Comparison of ENCODE assay signal across 2 cellular contexts in the genomic region with DNA sequence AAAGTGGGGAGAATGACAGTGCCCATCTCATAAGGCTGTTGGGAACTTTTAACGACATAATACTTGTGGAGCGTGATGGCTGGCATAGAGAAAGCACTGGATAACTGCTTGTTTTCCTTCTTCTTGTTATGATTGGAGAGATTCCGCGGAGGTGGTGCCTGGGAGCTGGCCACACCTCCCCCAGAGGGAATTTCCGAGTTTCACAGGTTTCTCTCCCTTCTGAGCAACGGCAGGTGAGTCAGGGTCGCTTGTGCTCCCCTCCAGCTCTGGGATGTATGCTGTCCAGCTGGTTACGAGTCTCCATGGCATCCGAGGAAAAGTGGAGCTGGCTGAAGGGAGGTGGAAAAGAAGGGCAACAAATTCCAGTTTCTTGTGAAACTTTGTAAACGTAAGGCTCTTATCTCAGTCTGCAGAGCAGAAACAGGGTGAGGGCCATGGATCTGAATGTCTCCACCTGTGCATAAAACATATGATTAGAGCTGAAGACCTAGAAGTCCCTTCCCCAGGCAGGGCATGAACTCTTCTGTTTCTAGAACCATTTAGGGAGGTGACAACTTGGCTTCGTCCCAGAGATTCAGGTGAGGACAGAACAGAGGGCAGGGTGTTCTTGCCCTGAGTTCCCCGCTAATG.
A peak's percentile ranks its signal among the peaks of the same experiment; 100 is the strongest.
TF ChIP-seq lines count a peak whose summit lies in the region.

No MANE protein-coding gene starts in this region.

TF ChIP-seq in HCT116, 20 proteins besides CTCF, POLR2A, EP300 and RAD21:
- TF ChIP-seq ELF1 (IDR thresholded peaks at IDR 0.05; ENCODE audit: borderline replicate concordance, low read depth) (peak; percentile 77), MAX (IDR thresholded peaks at IDR 0.05) (no peak), ZFX (IDR thresholded peaks at IDR 0.05) (no peak), POLR2AphosphoS5 (IDR thresholded peaks at IDR 0.05; ENCODE audit: low read depth, low read length) (peak; percentile 69), SIN3A (IDR thresholded peaks at IDR 0.05; ENCODE audit: low read depth) (peak; percentile 16; the same call in 1 of the 2 replicates)

TF ChIP-seq in K562, 482 proteins besides CTCF, POLR2A, EP300 and RAD21 (continues in another document):
- TF ChIP-seq ZNF785 (CRISPR knock-in tag; IDR thresholded peaks at IDR 0.05) (no peak), BHLHE40 (IDR thresholded peaks at IDR 0.05; ENCODE audit: low read length) (no peak), TEAD4 (IDR thresholded peaks at IDR 0.05; ENCODE audit: low read length) (no peak), TEAD4 (CRISPR knock-in tag; IDR thresholded peaks at IDR 0.05; ENCODE audit: borderline replicate concordance) (no peak), DPF2 (IDR thresholded peaks at IDR 0.05) (no peak; the same call in 1 of the 2 replicates), ETV1 (tag; conservative IDR thresholded peaks at IDR 0.05; ENCODE audit: low read depth) (0 out of 2 replicates have a peak, but pooled peaks have one; percentile 15), GABPA (tag; conservative IDR thresholded peaks at IDR 0.05; ENCODE audit: low read depth) (peak; percentile 27; the same call in 1 of the 2 replicates), SPI1 (IDR thresholded peaks at IDR 0.05; ENCODE audit: borderline replicate concordance, low read depth, low read length) (no peak), KDM5B (IDR thresholded peaks at IDR 0.05; ENCODE audit: insufficient replicate concordance, low read depth, low read length) (no peak), GATAD2A (IDR thresholded peaks at IDR 0.05) (no peak), U2AF1 (optimal IDR thresholded peaks at IDR 0.05; ENCODE audit: low read depth, low read length) (no peak), EWSR1 (IDR thresholded peaks at IDR 0.05; ENCODE audit: borderline replicate concordance, low read depth, partially characterized antibody) (no peak), ZNF121 (CRISPR knock-in tag; conservative IDR thresholded peaks at IDR 0.05) (no peak), POLR3A (IDR thresholded peaks at IDR 0.05; ENCODE audit: borderline replicate concordance, extremely low read depth, insufficient read depth, insufficient read length) (no peak), PHF21A (IDR thresholded peaks at IDR 0.05; ENCODE audit: borderline replicate concordance, low read depth) (no peak), POLR3G (IDR thresholded peaks at IDR 0.05; ENCODE audit: extremely low read depth, insufficient read length, insufficient replicate concordance) (no peak), PURB (CRISPR knock-in tag; IDR thresholded peaks at IDR 0.05; ENCODE audit: low read depth) (no peak), POLR2B (IDR thresholded peaks at IDR 0.05; ENCODE audit: low read depth, partially characterized antibody) (peak; percentile 46), FOXK2 (conservative IDR thresholded peaks at IDR 0.05 in 1 of 2, IDR thresholded peaks at IDR 0.05 in 1 of 2; ENCODE audit: low read depth in 2 of 2) (peak; percentile 65 to 68), FOXP1 (CRISPR knock-in tag; IDR thresholded peaks at IDR 0.05) (no peak), STAT5B (CRISPR knock-in tag; IDR thresholded peaks at IDR 0.05) (no peak), SMARCA4 (IDR thresholded peaks at IDR 0.05) (peak; percentile 23; the same call in 1 of the 2 replicates), CBFA2T3 (IDR thresholded peaks at IDR 0.05) (peak; percentile 65), ZKSCAN8 (CRISPR knock-in tag; IDR thresholded peaks at IDR 0.05) (no peak), CBX3 (IDR thresholded peaks at IDR 0.05; ENCODE audit: borderline replicate concordance in 1 of 2, low read length in 2 of 2) (0 out of 3 replicates have a peak, but pooled peaks of 1 of the 2 experiments have one; percentile 8), HMGN3 (IDR thresholded peaks at IDR 0.05; ENCODE audit: borderline replicate concordance, extremely low read depth, insufficient read length, low read depth, low read length) (no peak), CXXC5 (CRISPR knock-in tag; IDR thresholded peaks at IDR 0.05) (0 out of 2 replicates have a peak, but pooled peaks have one; percentile 24), ZNF354B (CRISPR knock-in tag; IDR thresholded peaks at IDR 0.05) (no peak), PHF8 (IDR thresholded peaks at IDR 0.05; ENCODE audit: borderline replicate concordance, low read length) (peak; percentile 37; the same call in 1 of the 2 replicates), SMAD3 (CRISPR knock-in tag; conservative IDR thresholded peaks at IDR 0.05) (no peak), ZNF143 (CRISPR knock-in tag; IDR thresholded peaks at IDR 0.05) (no peak), CTBP1 (IDR thresholded peaks at IDR 0.05; ENCODE audit: borderline replicate concordance) (peak; percentile 24; the same call in 1 of the 2 replicates), TRIM24 (IDR thresholded peaks at IDR 0.05) (peak in 1 of 2 experiments; percentile 40; a peak in 1 of 4 replicates), ATF1 (CRISPR knock-in tag; IDR thresholded peaks at IDR 0.05) (no peak), ATF1 (tag; IDR thresholded peaks at IDR 0.05) (peak; percentile 34; the same call in 1 of the 2 replicates), MTA3 (IDR thresholded peaks at IDR 0.05; ENCODE audit: borderline replicate concordance) (no peak), ZEB2 (IDR thresholded peaks at IDR 0.05) (0 out of 2 replicates have a peak, but pooled peaks have one; percentile 48), AFF1 (IDR thresholded peaks at IDR 0.05; ENCODE audit: low read depth in 1 of 2, partially characterized antibody in 2 of 2) (no peak), ZNF280B (CRISPR knock-in tag; IDR thresholded peaks at IDR 0.05) (no peak), TEAD2 (tag; IDR thresholded peaks at IDR 0.05) (no peak), TRIM28 (IDR thresholded peaks at IDR 0.05) (0 out of 2 replicates have a peak, but pooled peaks have one; percentile 45), TAL1 (IDR thresholded peaks at IDR 0.05) (peak; percentile 40; the same call in 1 of the 2 replicates), PHF20 (IDR thresholded peaks at IDR 0.05; ENCODE audit: partially characterized antibody) (peak; percentile 63), ZNF316 (IDR thresholded peaks at IDR 0.05) (peak; percentile 56; the same call in 1 of the 2 replicates), ETS2 (tag; IDR thresholded peaks at IDR 0.05; ENCODE audit: borderline replicate concordance, poor library complexity, severe bottlenecking) (no peak), FOXJ2 (tag; IDR thresholded peaks at IDR 0.05) (no peak)
- TF ChIP-seq, protein P1, sequence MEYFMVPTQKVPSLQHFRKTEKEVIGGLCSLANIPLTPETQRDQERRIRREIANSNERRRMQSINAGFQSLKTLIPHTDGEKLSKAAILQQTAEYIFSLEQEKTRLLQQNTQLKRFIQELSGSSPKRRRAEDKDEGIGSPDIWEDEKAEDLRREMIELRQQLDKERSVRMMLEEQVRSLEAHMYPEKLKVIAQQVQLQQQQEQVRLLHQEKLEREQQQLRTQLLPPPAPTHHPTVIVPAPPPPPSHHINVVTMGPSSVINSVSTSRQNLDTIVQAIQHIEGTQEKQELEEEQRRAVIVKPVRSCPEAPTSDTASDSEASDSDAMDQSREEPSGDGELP (CRISPR knock-in tag; IDR thresholded peaks at IDR 0.05; ENCODE audit: borderline replicate concordance): 0 out of 2 replicates have a peak, but pooled peaks have one; percentile 32
- TF ChIP-seq, protein P2, sequence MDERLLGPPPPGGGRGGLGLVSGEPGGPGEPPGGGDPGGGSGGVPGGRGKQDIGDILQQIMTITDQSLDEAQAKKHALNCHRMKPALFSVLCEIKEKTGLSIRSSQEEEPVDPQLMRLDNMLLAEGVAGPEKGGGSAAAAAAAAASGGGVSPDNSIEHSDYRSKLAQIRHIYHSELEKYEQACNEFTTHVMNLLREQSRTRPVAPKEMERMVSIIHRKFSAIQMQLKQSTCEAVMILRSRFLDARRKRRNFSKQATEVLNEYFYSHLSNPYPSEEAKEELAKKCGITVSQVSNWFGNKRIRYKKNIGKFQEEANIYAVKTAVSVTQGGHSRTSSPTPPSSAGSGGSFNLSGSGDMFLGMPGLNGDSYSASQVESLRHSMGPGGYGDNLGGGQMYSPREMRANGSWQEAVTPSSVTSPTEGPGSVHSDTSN (CRISPR knock-in tag; IDR thresholded peaks at IDR 0.05; ENCODE audit: low read depth): no peak
- TF ChIP-seq, protein P2 (tag; conservative IDR thresholded peaks at IDR 0.05; ENCODE audit: low read depth): no peak
- TF ChIP-seq, protein P3, sequence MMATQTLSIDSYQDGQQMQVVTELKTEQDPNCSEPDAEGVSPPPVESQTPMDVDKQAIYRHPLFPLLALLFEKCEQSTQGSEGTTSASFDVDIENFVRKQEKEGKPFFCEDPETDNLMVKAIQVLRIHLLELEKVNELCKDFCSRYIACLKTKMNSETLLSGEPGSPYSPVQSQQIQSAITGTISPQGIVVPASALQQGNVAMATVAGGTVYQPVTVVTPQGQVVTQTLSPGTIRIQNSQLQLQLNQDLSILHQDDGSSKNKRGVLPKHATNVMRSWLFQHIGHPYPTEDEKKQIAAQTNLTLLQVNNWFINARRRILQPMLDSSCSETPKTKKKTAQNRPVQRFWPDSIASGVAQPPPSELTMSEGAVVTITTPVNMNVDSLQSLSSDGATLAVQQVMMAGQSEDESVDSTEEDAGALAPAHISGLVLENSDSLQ (IDR thresholded peaks at IDR 0.05): no peak
